In the genomic region with DNA sequence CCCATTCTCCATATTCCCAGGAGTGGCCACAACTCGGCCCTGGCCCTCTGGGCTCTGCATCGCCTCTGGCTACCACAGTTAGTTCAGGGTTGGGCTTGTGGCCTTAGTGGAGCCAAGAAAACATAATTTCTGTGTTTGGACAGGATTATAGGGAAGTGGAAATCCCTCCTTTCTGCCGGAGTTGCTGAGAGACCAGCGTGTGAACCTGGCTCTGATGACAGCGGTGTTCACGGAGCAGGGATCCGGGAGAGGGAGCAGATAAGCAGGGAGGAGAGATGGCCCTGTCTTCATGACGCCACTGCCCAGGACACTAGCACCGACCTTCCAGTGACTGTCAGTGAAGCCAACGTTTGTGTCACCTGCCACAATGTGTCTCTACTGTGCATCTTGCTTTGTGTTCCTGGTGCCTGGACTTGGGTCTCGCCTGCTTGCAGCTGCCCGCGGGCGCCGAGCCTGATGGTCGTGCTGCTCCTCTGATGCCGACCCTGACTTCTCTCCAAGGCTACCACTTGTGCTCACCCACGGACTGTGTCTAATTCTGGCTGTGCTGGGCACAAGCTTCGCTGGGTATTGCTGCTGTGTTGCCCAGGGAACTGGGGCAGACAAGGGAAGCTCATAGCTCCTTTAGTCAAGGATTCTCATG, we compare ENCODE assay signal across 15 cellular contexts.
DNase-seq lines count a peak whose midpoint lies in the region; TF ChIP-seq lines count a peak whose summit lies in the region.
"Had no signal": no experiment of that assay in that cellular context is flagged by ENCODE, and none has a peak within 500 bp of the region (broad histone marks: within the 10 kb centered on the region; RNA-seq: fewer than 3 reads in every experiment).

No MANE protein-coding gene starts in this region.

- H3K36me3 Mint-ChIP-seq in brain (no peaks in the 10 kb centered on the region), immature natural killer cell (no peaks in the 10 kb centered on the region)

- H3K27me3 ChIP-seq in H7 (ENCODE audit: control insufficient read depth, insufficient read depth, low read length): no peaks in the 10 kb centered on the region
- H3K27me3 ChIP-seq: SJSA1 had no signal

- DNase-seq in H7 (peak; percentile 22), immature natural killer cell (no peak), putamen (ENCODE audit: low spot score) (peak; percentile 4), NCI-H1105 (lab: John Stamatoyannopoulos, UW) (no peak), dedifferentiated amniotic fluid mesenchymal stem cell (ENCODE audit: extremely low spot score) (no peak), DMS79 (lab: John Stamatoyannopoulos, UW) (no peak)
- no peak for DNase-seq in activated CD4-positive, alpha-beta T cell treated with anti-CD3 and anti-CD28 coated beads, Interleukin-2, amount 50 U/mL, for 1 hour
- DNase-seq: EL; HFFc6; Kasumi-1; NCI-H2171; stimulated activated CD4-positive, alpha-beta T cell treated with anti-CD3 and anti-CD28 coated beads, Interleukin-2, amount 100 ng/mL, for 24 hours; stimulated activated naive CD8-positive, alpha-beta T cell treated with anti-CD3 and anti-CD28 coated beads, Interleukin-15, amount 100 ng/mL, for 72 hours had no signal

- TF ChIP-seq CTCF in brain (conservative IDR thresholded peaks at IDR 0.05): no peak

- H3K27me3 Mint-ChIP-seq in brain: peaks cover 14% of the 10 kb centered on the region
- H3K27me3 Mint-ChIP-seq in immature natural killer cell (ENCODE audit: low read depth in 3 of 3): peaks cover 0 to 6% (median 0%) of the 10 kb centered on the region in 3 donors
- H3K27me3 Mint-ChIP-seq: stimulated activated naive CD8-positive, alpha-beta T cell treated with anti-CD3 and anti-CD28 coated beads, Interleukin-15, amount 100 ng/mL, for 72 hours had no signal

- H3K27ac Mint-ChIP-seq in brain: peak overlapping the region in 3 of 5 experiments; percentile 80 to 92 (median 88)
- peak overlapping the region in 4 of 6 donors; percentile 33 to 87 (median 67) for H3K27ac Mint-ChIP-seq in immature natural killer cell
- H3K27ac Mint-ChIP-seq: HFFc6 had no signal

- H3K4me3 ChIP-seq in H7 (ENCODE audit: insufficient read depth, low read depth, low read length): no peak overlapping the region
- H3K4me3 ChIP-seq: SJSA1 had no signal

- H3K4me1 Mint-ChIP-seq in brain (peaks cover 24% of the 10 kb centered on the region), immature natural killer cell (peaks cover 0 to 6% of the 10 kb centered on the region in 2 donors)
- H3K4me1 Mint-ChIP-seq: stimulated activated naive CD8-positive, alpha-beta T cell treated with anti-CD3 and anti-CD28 coated beads, Interleukin-15, amount 100 ng/mL, for 72 hours had no signal

- peaks cover 0 to 48% (median 0%) of the 10 kb centered on the region in 5 experiments for H3K9me3 Mint-ChIP-seq in brain
- no peaks in the 10 kb centered on the region for H3K9me3 Mint-ChIP-seq in immature natural killer cell
- H3K9me3 Mint-ChIP-seq: stimulated activated naive CD8-positive, alpha-beta T cell treated with anti-CD3 and anti-CD28 coated beads, Interleukin-15, amount 100 ng/mL, for 72 hours had no signal

- H3K4me3 Mint-ChIP-seq in brain (peak overlapping the region in 2 of 5 experiments; percentile 18 to 42), immature natural killer cell (peak overlapping the region in 1 of 5 donors; percentile 26)
- H3K4me3 Mint-ChIP-seq: HFFc6; stimulated activated naive CD8-positive, alpha-beta T cell treated with anti-CD3 and anti-CD28 coated beads, Interleukin-15, amount 100 ng/mL, for 72 hours had no signal

- H3K36me3 ChIP-seq in H7 (replicated peaks; ENCODE audit: control insufficient read depth, insufficient read depth, low read length): no peaks in the 10 kb centered on the region
- H3K36me3 ChIP-seq: SJSA1 had no signal

Comparison
In these comparisons a context has a peak if more than half of its experiments do, and no peak if none do; other contexts are left out.
1. DNase-seq: peak in H7 (single experiment) and putamen (single experiment); none in immature natural killer cell (0 of 3), NCI-H1105 (single experiment), dedifferentiated amniotic fluid mesenchymal stem cell (single experiment), DMS79 (single experiment) and activated CD4-positive, alpha-beta T cell treated with anti-CD3 and anti-CD28 coated beads, Interleukin-2, amount 50 U/mL, for 1 hour (single experiment).